ENCODE assay signal across 1 cellular context in the genomic region with DNA sequence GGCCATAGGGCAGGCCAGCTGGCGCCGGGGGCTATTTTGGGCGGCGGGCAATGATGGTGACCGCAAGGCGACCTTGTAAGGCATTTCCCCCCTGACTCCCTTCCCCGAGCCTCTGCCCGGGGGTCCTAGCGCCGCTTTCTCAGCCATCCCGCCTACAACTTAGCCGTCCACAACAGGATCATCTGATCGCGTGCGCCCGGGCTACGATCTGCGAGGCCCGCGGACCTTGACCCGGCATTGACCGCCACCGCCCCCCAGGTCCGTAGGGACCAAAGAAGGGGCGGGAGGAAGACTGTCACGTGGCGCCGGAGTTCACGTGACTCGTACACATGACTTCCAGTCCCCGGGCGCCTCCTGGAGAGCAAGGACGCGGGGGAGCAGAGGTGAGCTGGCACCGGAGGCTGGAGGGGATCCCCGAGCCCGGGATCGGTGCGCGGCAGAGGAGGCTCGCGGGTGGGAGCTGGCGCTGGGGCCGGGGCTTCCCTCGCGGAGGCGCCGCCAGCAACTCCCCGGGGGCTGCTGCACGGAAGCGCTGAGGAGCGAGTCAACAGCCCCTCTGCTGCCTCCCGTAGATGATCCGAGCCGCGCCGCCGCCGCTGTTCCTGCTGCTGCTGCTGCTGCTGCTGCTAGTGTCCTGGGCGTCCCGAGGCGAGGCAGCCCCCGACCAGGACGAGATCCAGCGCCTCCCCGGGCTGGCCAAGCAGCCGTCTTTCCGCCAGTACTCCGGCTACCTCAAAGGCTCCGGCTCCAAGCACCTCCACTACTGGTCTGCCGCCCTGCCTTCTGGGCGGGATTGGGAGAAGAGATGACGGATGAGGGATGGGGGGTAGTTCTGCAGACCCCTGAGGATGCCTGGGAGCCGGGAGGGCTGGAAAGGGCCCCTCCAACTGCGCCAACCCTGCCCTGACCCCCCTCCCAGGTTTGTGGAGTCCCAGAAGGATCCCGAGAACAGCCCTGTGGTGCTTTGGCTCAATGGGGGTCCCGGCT.
TF ChIP-seq lines count a peak whose summit lies in the region.

A gene (plus strand): TSS at position 339 of the 987 bp plus-strand sequence. CDS start 234 bp downstream, at position 573.
A gene with protein sequence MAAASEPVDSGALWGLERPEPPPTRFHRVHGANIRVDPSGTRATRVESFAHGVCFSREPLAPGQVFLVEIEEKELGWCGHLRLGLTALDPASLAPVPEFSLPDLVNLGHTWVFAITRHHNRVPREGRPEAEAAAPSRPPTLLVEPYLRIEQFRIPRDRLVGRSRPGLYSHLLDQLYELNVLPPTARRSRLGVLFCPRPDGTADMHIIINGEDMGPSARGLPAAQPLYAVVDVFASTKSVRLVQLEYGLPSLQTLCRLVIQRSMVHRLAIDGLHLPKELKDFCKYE (minus strand): TSS at position 212 of the 987 bp plus-strand sequence. CDS start 217 bp downstream, outside the sequence.

TF ChIP-seq in HepG2, 621 proteins besides CTCF, POLR2A, EP300 and RAD21 (continued from another document and continues in another):
- TF ChIP-seq, protein P1, sequence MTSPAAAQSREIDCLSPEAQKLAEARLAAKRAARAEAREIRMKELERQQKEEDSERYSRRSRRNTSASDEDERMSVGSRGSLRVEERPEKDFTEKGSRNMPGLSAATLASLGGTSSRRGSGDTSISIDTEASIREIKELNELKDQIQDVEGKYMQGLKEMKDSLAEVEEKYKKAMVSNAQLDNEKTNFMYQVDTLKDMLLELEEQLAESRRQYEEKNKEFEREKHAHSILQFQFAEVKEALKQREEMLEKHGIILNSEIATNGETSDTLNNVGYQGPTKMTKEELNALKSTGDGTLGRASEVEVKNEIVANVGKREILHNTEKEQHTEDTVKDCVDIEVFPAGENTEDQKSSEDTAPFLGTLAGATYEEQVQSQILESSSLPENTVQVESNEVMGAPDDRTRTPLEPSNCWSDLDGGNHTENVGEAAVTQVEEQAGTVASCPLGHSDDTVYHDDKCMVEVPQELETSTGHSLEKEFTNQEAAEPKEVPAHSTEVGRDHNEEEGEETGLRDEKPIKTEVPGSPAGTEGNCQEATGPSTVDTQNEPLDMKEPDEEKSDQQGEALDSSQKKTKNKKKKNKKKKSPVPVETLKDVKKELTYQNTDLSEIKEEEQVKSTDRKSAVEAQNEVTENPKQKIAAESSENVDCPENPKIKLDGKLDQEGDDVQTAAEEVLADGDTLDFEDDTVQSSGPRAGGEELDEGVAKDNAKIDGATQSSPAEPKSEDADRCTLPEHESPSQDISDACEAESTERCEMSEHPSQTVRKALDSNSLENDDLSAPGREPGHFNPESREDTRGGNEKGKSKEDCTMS (CRISPR knock-in tag; conservative IDR thresholded peaks at IDR 0.05), result peak; percentile 87; the same call in 1 of the 2 replicates
- TF ChIP-seq, protein P2, sequence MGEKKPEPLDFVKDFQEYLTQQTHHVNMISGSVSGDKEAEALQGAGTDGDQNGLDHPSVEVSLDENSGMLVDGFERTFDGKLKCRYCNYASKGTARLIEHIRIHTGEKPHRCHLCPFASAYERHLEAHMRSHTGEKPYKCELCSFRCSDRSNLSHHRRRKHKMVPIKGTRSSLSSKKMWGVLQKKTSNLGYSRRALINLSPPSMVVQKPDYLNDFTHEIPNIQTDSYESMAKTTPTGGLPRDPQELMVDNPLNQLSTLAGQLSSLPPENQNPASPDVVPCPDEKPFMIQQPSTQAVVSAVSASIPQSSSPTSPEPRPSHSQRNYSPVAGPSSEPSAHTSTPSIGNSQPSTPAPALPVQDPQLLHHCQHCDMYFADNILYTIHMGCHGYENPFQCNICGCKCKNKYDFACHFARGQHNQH (CRISPR knock-in tag; IDR thresholded peaks at IDR 0.05), result peak; percentile 100
- TF ChIP-seq TMF1 (CRISPR knock-in tag; IDR thresholded peaks at IDR 0.05; ENCODE audit: low read depth), result peak; percentile 96
- peak; percentile 90 for TF ChIP-seq ZFYVE20 (CRISPR knock-in tag; IDR thresholded peaks at IDR 0.05; ENCODE audit: borderline replicate concordance, low read depth)
- TF ChIP-seq, protein P3, sequence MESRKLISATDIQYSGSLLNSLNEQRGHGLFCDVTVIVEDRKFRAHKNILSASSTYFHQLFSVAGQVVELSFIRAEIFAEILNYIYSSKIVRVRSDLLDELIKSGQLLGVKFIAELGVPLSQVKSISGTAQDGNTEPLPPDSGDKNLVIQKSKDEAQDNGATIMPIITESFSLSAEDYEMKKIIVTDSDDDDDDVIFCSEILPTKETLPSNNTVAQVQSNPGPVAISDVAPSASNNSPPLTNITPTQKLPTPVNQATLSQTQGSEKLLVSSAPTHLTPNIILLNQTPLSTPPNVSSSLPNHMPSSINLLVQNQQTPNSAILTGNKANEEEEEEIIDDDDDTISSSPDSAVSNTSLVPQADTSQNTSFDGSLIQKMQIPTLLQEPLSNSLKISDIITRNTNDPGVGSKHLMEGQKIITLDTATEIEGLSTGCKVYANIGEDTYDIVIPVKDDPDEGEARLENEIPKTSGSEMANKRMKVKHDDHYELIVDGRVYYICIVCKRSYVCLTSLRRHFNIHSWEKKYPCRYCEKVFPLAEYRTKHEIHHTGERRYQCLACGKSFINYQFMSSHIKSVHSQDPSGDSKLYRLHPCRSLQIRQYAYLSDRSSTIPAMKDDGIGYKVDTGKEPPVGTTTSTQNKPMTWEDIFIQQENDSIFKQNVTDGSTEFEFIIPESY (CRISPR knock-in tag; IDR thresholded peaks at IDR 0.05), result peak; percentile 93
- TF ChIP-seq ZNF550 (CRISPR knock-in tag; IDR thresholded peaks at IDR 0.05; ENCODE audit: borderline replicate concordance), result peak; percentile 96
- peak; percentile 94 for TF ChIP-seq YY1 (IDR thresholded peaks at IDR 0.05; ENCODE audit: insufficient read depth, insufficient replicate concordance, low read depth, low read length)
- TF ChIP-seq ERF (CRISPR knock-in tag; IDR thresholded peaks at IDR 0.05), result peak; percentile 99
- TF ChIP-seq, protein P4, sequence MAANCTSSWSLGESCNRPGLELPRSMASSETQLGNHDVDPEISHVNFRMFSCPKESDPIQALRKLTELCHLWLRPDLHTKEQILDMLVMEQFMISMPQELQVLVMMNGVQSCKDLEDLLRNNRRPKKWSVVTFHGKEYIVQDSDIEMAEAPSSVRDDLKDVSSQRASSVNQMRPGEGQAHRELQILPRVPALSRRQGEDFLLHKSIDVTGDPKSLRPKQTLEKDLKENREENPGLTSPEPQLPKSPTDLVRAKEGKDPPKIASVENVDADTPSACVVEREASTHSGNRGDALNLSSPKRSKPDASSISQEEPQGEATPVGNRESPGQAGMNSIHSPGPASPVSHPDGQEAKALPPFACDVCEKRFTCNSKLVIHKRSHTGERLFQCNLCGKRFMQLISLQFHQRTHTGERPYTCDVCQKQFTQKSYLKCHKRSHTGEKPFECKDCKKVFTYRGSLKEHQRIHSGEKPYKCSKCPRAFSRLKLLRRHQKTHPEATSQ (CRISPR knock-in tag; IDR thresholded peaks at IDR 0.05; ENCODE audit: borderline replicate concordance), result peak; percentile 100
- peak; percentile 99 for TF ChIP-seq PCBP1 (IDR thresholded peaks at IDR 0.05; ENCODE audit: borderline replicate concordance, low read depth, low read length)
- TF ChIP-seq GABPB1 (CRISPR knock-in tag; IDR thresholded peaks at IDR 0.05), result peak; percentile 92
- TF ChIP-seq ZSCAN9 (CRISPR knock-in tag; IDR thresholded peaks at IDR 0.05; ENCODE audit: borderline replicate concordance), result peak; percentile 99
- TF ChIP-seq, protein P5, sequence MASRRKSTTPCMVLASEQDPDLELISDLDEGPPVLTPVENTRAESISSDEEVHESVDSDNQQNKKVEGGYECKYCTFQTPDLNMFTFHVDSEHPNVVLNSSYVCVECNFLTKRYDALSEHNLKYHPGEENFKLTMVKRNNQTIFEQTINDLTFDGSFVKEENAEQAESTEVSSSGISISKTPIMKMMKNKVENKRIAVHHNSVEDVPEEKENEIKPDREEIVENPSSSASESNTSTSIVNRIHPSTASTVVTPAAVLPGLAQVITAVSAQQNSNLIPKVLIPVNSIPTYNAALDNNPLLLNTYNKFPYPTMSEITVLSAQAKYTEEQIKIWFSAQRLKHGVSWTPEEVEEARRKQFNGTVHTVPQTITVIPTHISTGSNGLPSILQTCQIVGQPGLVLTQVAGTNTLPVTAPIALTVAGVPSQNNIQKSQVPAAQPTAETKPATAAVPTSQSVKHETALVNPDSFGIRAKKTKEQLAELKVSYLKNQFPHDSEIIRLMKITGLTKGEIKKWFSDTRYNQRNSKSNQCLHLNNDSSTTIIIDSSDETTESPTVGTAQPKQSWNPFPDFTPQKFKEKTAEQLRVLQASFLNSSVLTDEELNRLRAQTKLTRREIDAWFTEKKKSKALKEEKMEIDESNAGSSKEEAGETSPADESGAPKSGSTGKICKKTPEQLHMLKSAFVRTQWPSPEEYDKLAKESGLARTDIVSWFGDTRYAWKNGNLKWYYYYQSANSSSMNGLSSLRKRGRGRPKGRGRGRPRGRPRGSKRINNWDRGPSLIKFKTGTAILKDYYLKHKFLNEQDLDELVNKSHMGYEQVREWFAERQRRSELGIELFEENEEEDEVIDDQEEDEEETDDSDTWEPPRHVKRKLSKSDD (CRISPR knock-in tag; IDR thresholded peaks at IDR 0.05; ENCODE audit: low read depth), result peak; percentile 96
- TF ChIP-seq, protein P6, sequence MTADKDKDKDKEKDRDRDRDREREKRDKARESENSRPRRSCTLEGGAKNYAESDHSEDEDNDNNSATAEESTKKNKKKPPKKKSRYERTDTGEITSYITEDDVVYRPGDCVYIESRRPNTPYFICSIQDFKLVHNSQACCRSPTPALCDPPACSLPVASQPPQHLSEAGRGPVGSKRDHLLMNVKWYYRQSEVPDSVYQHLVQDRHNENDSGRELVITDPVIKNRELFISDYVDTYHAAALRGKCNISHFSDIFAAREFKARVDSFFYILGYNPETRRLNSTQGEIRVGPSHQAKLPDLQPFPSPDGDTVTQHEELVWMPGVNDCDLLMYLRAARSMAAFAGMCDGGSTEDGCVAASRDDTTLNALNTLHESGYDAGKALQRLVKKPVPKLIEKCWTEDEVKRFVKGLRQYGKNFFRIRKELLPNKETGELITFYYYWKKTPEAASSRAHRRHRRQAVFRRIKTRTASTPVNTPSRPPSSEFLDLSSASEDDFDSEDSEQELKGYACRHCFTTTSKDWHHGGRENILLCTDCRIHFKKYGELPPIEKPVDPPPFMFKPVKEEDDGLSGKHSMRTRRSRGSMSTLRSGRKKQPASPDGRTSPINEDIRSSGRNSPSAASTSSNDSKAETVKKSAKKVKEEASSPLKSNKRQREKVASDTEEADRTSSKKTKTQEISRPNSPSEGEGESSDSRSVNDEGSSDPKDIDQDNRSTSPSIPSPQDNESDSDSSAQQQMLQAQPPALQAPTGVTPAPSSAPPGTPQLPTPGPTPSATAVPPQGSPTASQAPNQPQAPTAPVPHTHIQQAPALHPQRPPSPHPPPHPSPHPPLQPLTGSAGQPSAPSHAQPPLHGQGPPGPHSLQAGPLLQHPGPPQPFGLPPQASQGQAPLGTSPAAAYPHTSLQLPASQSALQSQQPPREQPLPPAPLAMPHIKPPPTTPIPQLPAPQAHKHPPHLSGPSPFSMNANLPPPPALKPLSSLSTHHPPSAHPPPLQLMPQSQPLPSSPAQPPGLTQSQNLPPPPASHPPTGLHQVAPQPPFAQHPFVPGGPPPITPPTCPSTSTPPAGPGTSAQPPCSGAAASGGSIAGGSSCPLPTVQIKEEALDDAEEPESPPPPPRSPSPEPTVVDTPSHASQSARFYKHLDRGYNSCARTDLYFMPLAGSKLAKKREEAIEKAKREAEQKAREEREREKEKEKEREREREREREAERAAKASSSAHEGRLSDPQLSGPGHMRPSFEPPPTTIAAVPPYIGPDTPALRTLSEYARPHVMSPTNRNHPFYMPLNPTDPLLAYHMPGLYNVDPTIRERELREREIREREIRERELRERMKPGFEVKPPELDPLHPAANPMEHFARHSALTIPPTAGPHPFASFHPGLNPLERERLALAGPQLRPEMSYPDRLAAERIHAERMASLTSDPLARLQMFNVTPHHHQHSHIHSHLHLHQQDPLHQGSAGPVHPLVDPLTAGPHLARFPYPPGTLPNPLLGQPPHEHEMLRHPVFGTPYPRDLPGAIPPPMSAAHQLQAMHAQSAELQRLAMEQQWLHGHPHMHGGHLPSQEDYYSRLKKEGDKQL (CRISPR knock-in tag; IDR thresholded peaks at IDR 0.05; ENCODE audit: low read depth), result peak; percentile 94
- TF ChIP-seq CC2D1A (CRISPR knock-in tag; IDR thresholded peaks at IDR 0.05), result peak; percentile 98
- TF ChIP-seq POLR2AphosphoS5 (IDR thresholded peaks at IDR 0.05; ENCODE audit: low read depth, low read length), result peak; percentile 95
- TF ChIP-seq ZNF367 (CRISPR knock-in tag; IDR thresholded peaks at IDR 0.05; ENCODE audit: borderline replicate concordance), result no peak
- TF ChIP-seq EEA1 (CRISPR knock-in tag; IDR thresholded peaks at IDR 0.05; ENCODE audit: borderline replicate concordance), result no peak; the same call in 1 of the 2 replicates
- peak; percentile 96 for TF ChIP-seq NAIF1 (CRISPR knock-in tag; IDR thresholded peaks at IDR 0.05; ENCODE audit: borderline replicate concordance)
- TF ChIP-seq, protein P7, sequence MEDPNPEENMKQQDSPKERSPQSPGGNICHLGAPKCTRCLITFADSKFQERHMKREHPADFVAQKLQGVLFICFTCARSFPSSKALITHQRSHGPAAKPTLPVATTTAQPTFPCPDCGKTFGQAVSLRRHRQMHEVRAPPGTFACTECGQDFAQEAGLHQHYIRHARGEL (CRISPR knock-in tag; IDR thresholded peaks at IDR 0.05), result peak; percentile 92
- peak; percentile 84; the same call in 1 of the 2 replicates for TF ChIP-seq ZBTB21 (CRISPR knock-in tag; IDR thresholded peaks at IDR 0.05)
- TF ChIP-seq, protein P8, sequence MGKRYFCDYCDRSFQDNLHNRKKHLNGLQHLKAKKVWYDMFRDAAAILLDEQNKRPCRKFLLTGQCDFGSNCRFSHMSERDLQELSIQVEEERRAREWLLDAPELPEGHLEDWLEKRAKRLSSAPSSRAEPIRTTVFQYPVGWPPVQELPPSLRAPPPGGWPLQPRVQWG (CRISPR knock-in tag; IDR thresholded peaks at IDR 0.05; ENCODE audit: borderline replicate concordance, low read depth), result 0 out of 2 replicates have a peak, but pooled peaks have one; percentile 86
- peak; percentile 98; the same call in 1 of the 2 replicates for TF ChIP-seq RFXAP (CRISPR knock-in tag; IDR thresholded peaks at IDR 0.05; ENCODE audit: borderline replicate concordance)
- TF ChIP-seq ZBTB3 (CRISPR knock-in tag; IDR thresholded peaks at IDR 0.05; ENCODE audit: borderline replicate concordance, low read depth), result peak; percentile 93; the same call in 1 of the 2 replicates
- TF ChIP-seq U2AF2 (IDR thresholded peaks at IDR 0.05; ENCODE audit: low read depth, low read length), result peak; percentile 94
- no peak for TF ChIP-seq ATF7 (IDR thresholded peaks at IDR 0.05)
- peak; percentile 88 for TF ChIP-seq ATF7 (CRISPR knock-in tag; IDR thresholded peaks at IDR 0.05)
- TF ChIP-seq SCMH1 (CRISPR knock-in tag; IDR thresholded peaks at IDR 0.05; ENCODE audit: borderline replicate concordance), result no peak
- TF ChIP-seq, protein P9, sequence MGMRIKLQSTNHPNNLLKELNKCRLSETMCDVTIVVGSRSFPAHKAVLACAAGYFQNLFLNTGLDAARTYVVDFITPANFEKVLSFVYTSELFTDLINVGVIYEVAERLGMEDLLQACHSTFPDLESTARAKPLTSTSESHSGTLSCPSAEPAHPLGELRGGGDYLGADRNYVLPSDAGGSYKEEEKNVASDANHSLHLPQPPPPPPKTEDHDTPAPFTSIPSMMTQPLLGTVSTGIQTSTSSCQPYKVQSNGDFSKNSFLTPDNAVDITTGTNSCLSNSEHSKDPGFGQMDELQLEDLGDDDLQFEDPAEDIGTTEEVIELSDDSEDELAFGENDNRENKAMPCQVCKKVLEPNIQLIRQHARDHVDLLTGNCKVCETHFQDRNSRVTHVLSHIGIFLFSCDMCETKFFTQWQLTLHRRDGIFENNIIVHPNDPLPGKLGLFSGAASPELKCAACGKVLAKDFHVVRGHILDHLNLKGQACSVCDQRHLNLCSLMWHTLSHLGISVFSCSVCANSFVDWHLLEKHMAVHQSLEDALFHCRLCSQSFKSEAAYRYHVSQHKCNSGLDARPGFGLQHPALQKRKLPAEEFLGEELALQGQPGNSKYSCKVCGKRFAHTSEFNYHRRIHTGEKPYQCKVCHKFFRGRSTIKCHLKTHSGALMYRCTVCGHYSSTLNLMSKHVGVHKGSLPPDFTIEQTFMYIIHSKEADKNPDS (CRISPR knock-in tag; IDR thresholded peaks at IDR 0.05), result peak; percentile 96
- TF ChIP-seq KDM4B (CRISPR knock-in tag; IDR thresholded peaks at IDR 0.05), result peak; percentile 99
